ENCODE assay signal across 12 cellular contexts in genomic region chr4:76977731-76978350, GRCh38. TPM values are rescaled to one million over a fixed set of nuclear protein-coding genes. Genes with fewer than 3 reads are reported as not detected.
DNase-seq lines count a peak whose midpoint lies in the region; FAIRE-seq and TF ChIP-seq lines count a peak whose summit lies in the region.
"Had no signal": no experiment of that assay in that cellular context is flagged by ENCODE, and none has a peak within 500 bp of the region (broad histone marks: within the 10 kb centered on the region; RNA-seq: fewer than 3 reads in every experiment).

No MANE protein-coding gene starts in this region.

- CTCF ChIA-PET in A673 (lab: Charles Lee): no interaction called here
- CTCF ChIA-PET in Calu3 (lab: Charles Lee): interaction anchor here (0.5 to 1.3 kb wide), 7 partner anchors 10 to 976 kb away, joined by 3 to 6 read pairs (median 3); no protein-coding TSS in a partner anchor

- no peak overlapping the region for H3K4me3 Mint-ChIP-seq in type B pancreatic cell
- H3K4me3 Mint-ChIP-seq in Calu3 (ENCODE audit: low read depth, unreplicated experiment): no peak overlapping the region

- H3K9ac ChIP-seq in adipocyte (ENCODE audit: low read length): peak overlapping the region; percentile 20

- H3K36me3 Mint-ChIP-seq in type B pancreatic cell (peaks cover 20% of the 10 kb centered on the region), Calu3 (ENCODE audit: insufficient read depth, unreplicated experiment) (peaks cover 4% of the 10 kb centered on the region)

- H3K27me3 ChIP-seq in A673 (replicated peaks; ENCODE audit: insufficient read depth, low read depth, low read length, poor library complexity) (no peaks in the 10 kb centered on the region), adipocyte (replicated peaks; ENCODE audit: control insufficient read depth, insufficient read depth, low read length) (no peaks in the 10 kb centered on the region)

- intact Hi-C loops in A673 (cut with micrococcal nuclease; ENCODE audit: unreplicated experiment) (no loop called here), Calu3 (cut with micrococcal nuclease; ENCODE audit: unreplicated experiment) (no loop called here)

- H3K9me3 ChIP-seq in A673 (ENCODE audit: low read depth, low read length, poor library complexity, severe bottlenecking): no peaks in the 10 kb centered on the region
- H3K9me3 ChIP-seq in adipocyte (ENCODE audit: control insufficient read depth, low read length): no peaks in the 10 kb centered on the region

- no peak for FAIRE-seq in HTR-8/SVneo (lab: Jason Lieb, UNC)
- FAIRE-seq: GM12891, urothelium cell line had no signal

- peak overlapping the region; percentile 47 for H3K27ac ChIP-seq in A673 (ENCODE audit: low read depth, low read length, poor library complexity, severe bottlenecking)

- TF ChIP-seq CTCF in A673 (conservative IDR thresholded peaks at IDR 0.05; ENCODE audit: low read depth, low read length): no peak
- TF ChIP-seq CTCF in type B pancreatic cell (conservative IDR thresholded peaks at IDR 0.05): no peak
- no peak for TF ChIP-seq CTCF in Calu3 (IDR thresholded peaks at IDR 0.05; ENCODE audit: unreplicated experiment)

- no peak overlapping the region for H3K27ac Mint-ChIP-seq in type B pancreatic cell
- H3K27ac Mint-ChIP-seq in Calu3 (ENCODE audit: unreplicated experiment): no peak overlapping the region

- H3K36me3 ChIP-seq in A673 (ENCODE audit: insufficient read depth, low read length, poor library complexity, severe bottlenecking) (no peaks in the 10 kb centered on the region), adipocyte (ENCODE audit: control insufficient read depth, insufficient read depth, low read length, severe bottlenecking) (peaks cover 45% of the 10 kb centered on the region)

- DNase-seq in A673 (ENCODE audit: low spot score) (peak; percentile 11), HTR-8/SVneo (ENCODE audit: insufficient read length, low spot score) (peak; percentile 18), adipocyte (ENCODE audit: low read depth) (peak; percentile 81), foreskin melanocyte (peak; percentile 73), type B pancreatic cell (ENCODE audit: extremely low spot score, unreplicated experiment) (no peak), Calu3 (no peak), NCI-H1048 (lab: John Stamatoyannopoulos, UW) (no peak)
- no peak for DNase-seq in activated effector memory CD4-positive, alpha-beta T cell treated with anti-CD3 and anti-CD28 coated beads, Interleukin-2, amount 50 U/mL, for 16 hours
- DNase-seq: NCI-H1436 treated with DMSO at 0.1 percent for 48 hours, occipital lobe had no signal

- no TSS peak for BruUV-seq in A673 (replicated peaks; lab: Mats Ljungman, UMichigan)
- no TSS peak for BruUV-seq in Calu3 (replicated peaks; lab: Mats Ljungman, UMichigan)

- H3K9me3 Mint-ChIP-seq in type B pancreatic cell (peaks cover 5% of the 10 kb centered on the region), Calu3 (ENCODE audit: low read depth, unreplicated experiment) (no peaks in the 10 kb centered on the region)

- H3K4me3 ChIP-seq in A673 (ENCODE audit: low read depth, low read length, poor library complexity, severe bottlenecking) (no peak overlapping the region), adipocyte (ENCODE audit: low read length) (peak overlapping the region; percentile 12)

- H3K27me3 Mint-ChIP-seq in type B pancreatic cell (no peaks in the 10 kb centered on the region), Calu3 (ENCODE audit: unreplicated experiment) (no peaks in the 10 kb centered on the region)

- POLR2A ChIA-PET in A673 (lab: Charles Lee; ENCODE audit: low non-redundant PET): no interaction called here

- H3K4me1 ChIP-seq in A673 (ENCODE audit: insufficient read depth, low read length, poor library complexity, severe bottlenecking) (peaks cover 39% of the 10 kb centered on the region), adipocyte (ENCODE audit: control insufficient read depth, insufficient read depth, low read length) (peaks cover 73% of the 10 kb centered on the region)

- H3K4me1 Mint-ChIP-seq in type B pancreatic cell (ENCODE audit: unreplicated experiment): peaks cover 42% of the 10 kb centered on the region
- peaks cover 36% of the 10 kb centered on the region for H3K4me1 Mint-ChIP-seq in Calu3 (ENCODE audit: low read depth, unreplicated experiment)

RNA-seq across cellular contexts. Expression of gene SEPTIN11, which starts 28.3 kb away (rescaled TPM):
- 121 and 125 TPM in 2 replicates for total RNA-seq in A673 (2021)
- total RNA-seq in type B pancreatic cell (ENCODE audit: low replicate concordance): 46.7 and 149 TPM in 2 replicates
- total RNA-seq in Calu3 (2022): 50.2 and 56.2 TPM in 2 replicates

Comparison
In these comparisons a context has a peak if more than half of its experiments do, and no peak if none do; other contexts are left out.
1. DNase-seq: peak in A673 (single experiment), HTR-8/SVneo (single experiment), adipocyte (single experiment) and foreskin melanocyte (single experiment); none in type B pancreatic cell (single experiment), activated effector memory CD4-positive, alpha-beta T cell treated with anti-CD3 and anti-CD28 coated beads, Interleukin-2, amount 50 U/mL, for 16 hours (single experiment), Calu3 (single experiment) and NCI-H1048 (single experiment).